ENCODE assay signal across 8 cellular contexts in the genomic region with DNA sequence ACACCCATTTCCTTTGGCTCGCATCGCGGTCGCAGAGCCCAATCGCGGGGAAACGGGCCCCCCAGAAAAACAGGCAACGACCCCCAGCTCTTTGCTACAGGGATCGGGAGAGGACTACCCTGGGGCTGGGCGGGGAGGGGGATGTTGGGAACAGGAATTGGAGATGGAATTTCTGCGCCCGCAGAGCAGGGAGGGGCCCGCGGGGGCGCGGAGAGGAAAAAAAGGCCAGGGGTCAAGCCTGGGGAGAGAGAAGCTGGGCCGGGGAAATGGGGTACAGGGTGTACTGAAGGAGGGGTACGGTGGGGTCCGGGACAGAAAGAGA. TPM values are rescaled to one million over a fixed set of nuclear protein-coding genes. Genes with fewer than 3 reads are reported as not detected.
DNase-seq lines count a peak whose midpoint lies in the region; TF ChIP-seq lines count a peak whose summit lies in the region.

No MANE protein-coding gene starts in this region.

- H3K36me3 ChIP-seq in tibial nerve = no peaks in the 10 kb centered on the region

- TF ChIP-seq POLR2A in tibial nerve (IDR thresholded peaks at IDR 0.05) = no peak

- POLR2A ChIA-PET in activated CD4-positive, alpha-beta T cell treated with anti-CD3 and anti-CD28 coated beads, Interleukin-2, amount 10 ng/mL, durations not matched to agents 7 days and 5 days (lab: Charles Lee) = interaction anchor here (0.5 kb wide), 1 partner anchor 98 kb away, joined by 3 read pairs; no protein-coding TSS in a partner anchor

- H3K36me3 Mint-ChIP-seq in activated CD4-positive, alpha-beta T cell treated with anti-CD3 and anti-CD28 coated beads, Interleukin-2, amount 10 ng/mL, durations not matched to agents 7 days and 5 days (ENCODE audit: low read depth) = no peaks in the 10 kb centered on the region

- no peak for TF ChIP-seq EP300 in tibial nerve (IDR thresholded peaks at IDR 0.05)

- WGBS in tibial nerve, 2 donors = 1% methylated on average over 19 of the region's 19 CpGs

- H3K27me3 ChIP-seq in layer of hippocampus (ENCODE audit: control insufficient read depth, insufficient read depth, low read length) (no peaks in the 10 kb centered on the region), tibial nerve (peaks cover 0 to 10% of the 10 kb centered on the region in 2 donors)

- H3K4me3 ChIP-seq in astrocyte of the spinal cord (ENCODE audit: low read depth, low read length) = peak overlapping the region; percentile 69
- peak overlapping the region; percentile 53 to 77 (median 67) for H3K4me3 ChIP-seq in tibial nerve

- H3K4me1 ChIP-seq in tibial nerve = peaks cover 0 to 39% (median 0%) of the 10 kb centered on the region in 4 donors

- TF ChIP-seq CTCF in astrocyte of the spinal cord (IDR thresholded peaks at IDR 0.05; ENCODE audit: low read depth, low read length) (no peak), tibial nerve (IDR thresholded peaks at IDR 0.05) (no peak)

- peaks cover 46% of the 10 kb centered on the region for H3K27me3 Mint-ChIP-seq in activated CD4-positive, alpha-beta T cell treated with anti-CD3 and anti-CD28 coated beads, Interleukin-2, amount 10 ng/mL, durations not matched to agents 7 days and 5 days

- in situ Hi-C loops in astrocyte of the spinal cord (cut with HindIII; ENCODE audit: low sequenced_read_pairs) = no loop called here

- peak overlapping the region; percentile 89 for H3K27ac ChIP-seq in layer of hippocampus (ENCODE audit: low read depth, low read length)
- peak overlapping the region; percentile 77 to 93 (median 88) for H3K27ac ChIP-seq in tibial nerve

- DNase-seq in activated CD4-positive, alpha-beta T cell treated with anti-CD3 and anti-CD28 coated beads, Interleukin-2, amount 10 ng/mL, durations not matched to agents 7 days and 5 days = no peak
- DNase-seq in activated CD4-positive, alpha-beta T cell treated with anti-CD3 and anti-CD28 coated beads, Interleukin-2, amount 50 U/mL, for 4 hours = no peak
- DNase-seq in astrocyte of the spinal cord (ENCODE audit: low read depth, low spot score) (no peak), tibial nerve (ENCODE audit: low spot score in 2 of 2) (no peak), mucosa of gallbladder (ENCODE audit: low spot score) (no peak), HuH-7.5 (ENCODE audit: low spot score) (no peak), NCI-H1417 (lab: John Stamatoyannopoulos, UW) (no peak)

- peaks cover 4% of the 10 kb centered on the region for H3K9me3 Mint-ChIP-seq in activated CD4-positive, alpha-beta T cell treated with anti-CD3 and anti-CD28 coated beads, Interleukin-2, amount 10 ng/mL, durations not matched to agents 7 days and 5 days

- no peak overlapping the region for H3K27ac Mint-ChIP-seq in activated CD4-positive, alpha-beta T cell treated with anti-CD3 and anti-CD28 coated beads, Interleukin-2, amount 10 ng/mL, durations not matched to agents 7 days and 5 days

- H3K4me1 Mint-ChIP-seq in activated CD4-positive, alpha-beta T cell treated with anti-CD3 and anti-CD28 coated beads, Interleukin-2, amount 10 ng/mL, durations not matched to agents 7 days and 5 days = peaks cover 23% of the 10 kb centered on the region

- no peaks in the 10 kb centered on the region for H3K9me3 ChIP-seq in tibial nerve

- CTCF ChIA-PET in activated CD4-positive, alpha-beta T cell treated with anti-CD3 and anti-CD28 coated beads, Interleukin-2, amount 10 ng/mL, durations not matched to agents 7 days and 5 days (lab: Charles Lee) = interaction anchor here (1.6 kb wide), 1 partner anchor 13 kb away, joined by 5 read pairs; no protein-coding TSS in a partner anchor

- peak overlapping the region; percentile 68 for H3K4me3 Mint-ChIP-seq in activated CD4-positive, alpha-beta T cell treated with anti-CD3 and anti-CD28 coated beads, Interleukin-2, amount 10 ng/mL, durations not matched to agents 7 days and 5 days

RNA-seq across cellular contexts. Expression of gene SGCE, which starts 0.4 kb away (rescaled TPM):
- not detected for total RNA-seq in activated CD4-positive, alpha-beta T cell treated with anti-CD3 and anti-CD28 coated beads, Interleukin-2, amount 10 ng/mL, durations not matched to agents 7 days and 5 days
- 100 to 1,000 TPM; 118 to 203 (median 161) TPM for total RNA-seq in tibial nerve
- total RNA-seq in mucosa of gallbladder = 42.6 TPM

Comparison
In these comparisons a context has a peak if more than half of its experiments do, and no peak if none do; other contexts are left out.
1. RNA of gene SGCE, which starts 0.4 kb away (total RNA-seq): 118 to 203 TPM in tibial nerve and 42.6 TPM in mucosa of gallbladder (single experiment); not detected in activated CD4-positive, alpha-beta T cell treated with anti-CD3 and anti-CD28 coated beads, Interleukin-2, amount 10 ng/mL, durations not matched to agents 7 days and 5 days; every median in the first group is over 10 times any median in the second.